In genomic region chr1:3326516-3327388, GRCh38 we compare ENCODE assay signal across 1 cellular context.
A peak's percentile ranks its signal among the peaks of the same experiment; 100 is the strongest.
TF ChIP-seq lines count a peak whose summit lies in the region.

No MANE protein-coding gene starts in this region.

TF ChIP-seq in HepG2, 621 proteins besides CTCF, POLR2A, EP300 and RAD21 (continued from another document and continues in another):
- TF ChIP-seq ZNF776 (CRISPR knock-in tag; IDR thresholded peaks at IDR 0.05) (no peak), TBL1XR1 (IDR thresholded peaks at IDR 0.05; ENCODE audit: borderline replicate concordance, low read length, partially characterized antibody) (no peak), ATF6 (CRISPR knock-in tag; conservative IDR thresholded peaks at IDR 0.05) (0 out of 2 replicates have a peak, but pooled peaks have one; percentile 38), HDAC1 (CRISPR knock-in tag; IDR thresholded peaks at IDR 0.05) (peak; percentile 70), BATF2 (CRISPR knock-in tag; IDR thresholded peaks at IDR 0.05) (no peak), KLF9 (CRISPR knock-in tag; IDR thresholded peaks at IDR 0.05; ENCODE audit: low read depth) (no peak), KMT2A (CRISPR knock-in tag; IDR thresholded peaks at IDR 0.05) (peak; percentile 48; the same call in 1 of the 2 replicates), ZC3H4 (CRISPR knock-in tag; IDR thresholded peaks at IDR 0.05; ENCODE audit: borderline replicate concordance) (no peak), NR2C2 (CRISPR knock-in tag; IDR thresholded peaks at IDR 0.05; ENCODE audit: borderline replicate concordance) (peak; percentile 46), ZBED4 (CRISPR knock-in tag; IDR thresholded peaks at IDR 0.05; ENCODE audit: borderline replicate concordance) (no peak), ZHX2 (IDR thresholded peaks at IDR 0.05; ENCODE audit: low read depth) (no peak), ZHX2 (CRISPR knock-in tag; IDR thresholded peaks at IDR 0.05; ENCODE audit: borderline replicate concordance) (no peak), SRF (IDR thresholded peaks at IDR 0.05; ENCODE audit: low read depth, low read length) (no peak), ZNF83 (CRISPR knock-in tag; IDR thresholded peaks at IDR 0.05; ENCODE audit: borderline replicate concordance) (no peak), ZNF691 (CRISPR knock-in tag; IDR thresholded peaks at IDR 0.05; ENCODE audit: borderline replicate concordance, low read depth) (no peak; the same call in 1 of the 2 replicates), YEATS4 (CRISPR knock-in tag; IDR thresholded peaks at IDR 0.05; ENCODE audit: borderline replicate concordance) (peak; percentile 52; the same call in 1 of the 2 replicates), LRRFIP1 (CRISPR knock-in tag; conservative IDR thresholded peaks at IDR 0.05) (no peak), ETV5 (CRISPR knock-in tag; IDR thresholded peaks at IDR 0.05; ENCODE audit: borderline replicate concordance) (peak; percentile 48; the same call in 1 of the 2 replicates), NCOA2 (CRISPR knock-in tag; IDR thresholded peaks at IDR 0.05) (peak; percentile 64), ATRX (CRISPR knock-in tag; IDR thresholded peaks at IDR 0.05; ENCODE audit: borderline replicate concordance) (no peak), MNT (IDR thresholded peaks at IDR 0.05) (no peak), ZNF3 (CRISPR knock-in tag; IDR thresholded peaks at IDR 0.05) (no peak), ZNF343 (CRISPR knock-in tag; IDR thresholded peaks at IDR 0.05) (no peak), MAFF (IDR thresholded peaks at IDR 0.05; ENCODE audit: low read depth, low read length) (no peak), ASH2L (IDR thresholded peaks at IDR 0.05; ENCODE audit: insufficient read length, low read depth, low read length) (no peak), ZNF251 (CRISPR knock-in tag; IDR thresholded peaks at IDR 0.05) (no peak), ZNF615 (CRISPR knock-in tag; IDR thresholded peaks at IDR 0.05; ENCODE audit: borderline replicate concordance) (no peak), NCOA1 (CRISPR knock-in tag; IDR thresholded peaks at IDR 0.05) (no peak), XBP1 (CRISPR knock-in tag; IDR thresholded peaks at IDR 0.05) (no peak), TBP (CRISPR knock-in tag; IDR thresholded peaks at IDR 0.05) (no peak), MZF1 (CRISPR knock-in tag; IDR thresholded peaks at IDR 0.05; ENCODE audit: borderline replicate concordance) (no peak), RXRA (CRISPR knock-in tag; IDR thresholded peaks at IDR 0.05) (peak; percentile 51; the same call in 1 of the 2 replicates), ZNF589 (CRISPR knock-in tag; conservative IDR thresholded peaks at IDR 0.05) (no peak), NFKBIZ (CRISPR knock-in tag; IDR thresholded peaks at IDR 0.05) (0 out of 2 replicates have a peak, but pooled peaks have one; percentile 43), HNF1A (IDR thresholded peaks at IDR 0.05; ENCODE audit: low read depth) (no peak), HNF1A (CRISPR knock-in tag; IDR thresholded peaks at IDR 0.05; ENCODE audit: borderline replicate concordance) (peak; percentile 62; the same call in 1 of the 2 replicates), SMARCE1 (IDR thresholded peaks at IDR 0.05; ENCODE audit: borderline replicate concordance) (no peak), MXD1 (CRISPR knock-in tag; IDR thresholded peaks at IDR 0.05) (peak; percentile 43; the same call in 1 of the 2 replicates)
